In genomic region chr10:5711637-5712036, GRCh38 we compare ENCODE assay signal across 11 cellular contexts. TPM values are rescaled to one million over a fixed set of nuclear protein-coding genes. Genes with fewer than 3 reads are reported as not detected.
DNase-seq lines count a peak whose midpoint lies in the region; ATAC-seq and TF ChIP-seq lines count a peak whose summit lies in the region.
"Had no signal": no experiment of that assay in that cellular context is flagged by ENCODE, and none has a peak within 500 bp of the region (broad histone marks: within the 10 kb centered on the region; RNA-seq: fewer than 3 reads in every experiment).

No MANE protein-coding gene starts in this region.

- H3K36me3 Mint-ChIP-seq in CD8-positive, alpha-beta memory T cell = peaks cover 0 to 2% (median 0%) of the 10 kb centered on the region in 3 donors

- no peaks in the 10 kb centered on the region for H3K9me3 ChIP-seq in CD8-positive, alpha-beta memory T cell (ENCODE audit: low read length)
- H3K9me3 ChIP-seq in OCI-LY1 (ENCODE audit: low read length) (no peaks in the 10 kb centered on the region), duodenal mucosa (ENCODE audit: control insufficient read depth in 1 of 2, low read length in 2 of 2) (no peaks in the 10 kb centered on the region), neutrophil (no peaks in the 10 kb centered on the region)

- H3F3A ChIP-seq in OCI-LY1 (ENCODE audit: insufficient read depth, low read length) = no peaks in the 10 kb centered on the region

- no peak for TF ChIP-seq CTCF in OCI-LY1 (IDR thresholded peaks at IDR 0.05; ENCODE audit: low read length)
- no peak for TF ChIP-seq CTCF in neutrophil (IDR thresholded peaks at IDR 0.05)

- no peak overlapping the region for H3K9ac ChIP-seq in OCI-LY1 (ENCODE audit: low read length)
- H3K9ac ChIP-seq in duodenal mucosa (ENCODE audit: low read depth in 1 of 2, low read length in 2 of 2) = peak overlapping the region; percentile 19 to 29

- H3K27ac Mint-ChIP-seq in CD8-positive, alpha-beta memory T cell = peak overlapping the region in 7 of 8 donors; percentile 21 to 86 (median 61)

- no peak overlapping the region for H2AFZ ChIP-seq in OCI-LY1 (ENCODE audit: low read length)

- H3K9me3 Mint-ChIP-seq in CD8-positive, alpha-beta memory T cell = no peaks in the 10 kb centered on the region

- peak overlapping the region; percentile 25; the same call in 1 of the 2 replicates for H3K4me2 ChIP-seq in OCI-LY1 (ENCODE audit: low read length)

- peaks cover 66 to 91% (median 86%) of the 10 kb centered on the region in 3 donors for H3K4me1 Mint-ChIP-seq in CD8-positive, alpha-beta memory T cell

- peaks cover 29% of the 10 kb centered on the region for H3K4me1 ChIP-seq in CD8-positive, alpha-beta memory T cell (ENCODE audit: insufficient read depth, low read length)
- H3K4me1 ChIP-seq in OCI-LY1 (ENCODE audit: insufficient read depth, low read length, severe bottlenecking) (peaks cover 58% of the 10 kb centered on the region), duodenal mucosa (ENCODE audit: control insufficient read depth in 1 of 2, insufficient read depth in 2 of 2, low read length in 2 of 2) (peaks cover 0 to 2% of the 10 kb centered on the region in 2 donors), neutrophil (ENCODE audit: control insufficient read depth in 1 of 2, insufficient read depth in 1 of 2, low read depth in 1 of 2, low read length in 1 of 2) (peaks cover 0 to 7% of the 10 kb centered on the region in 2 experiments)

- peak overlapping the region; percentile 66 to 88 (median 74) for H3K4me3 Mint-ChIP-seq in CD8-positive, alpha-beta memory T cell

- DNase-seq in CD8-positive, alpha-beta memory T cell = peak in 1 of 5 donors; percentile 3
- DNase-seq in NAMALWA (ENCODE audit: low spot score) = no peak
- no peak for DNase-seq in kidney glomerular epithelial cell (lab: John Stamatoyannopoulos, UW)
- DNase-seq: effector CD8-positive, alpha-beta T cell; KBM-7; RPMI8226; WERI-Rb-1 had no signal

- H4K20me1 ChIP-seq in OCI-LY1 (ENCODE audit: insufficient read depth, low read length) = no peaks in the 10 kb centered on the region

- peak overlapping the region; percentile 54 for H3K4me3 ChIP-seq in CD8-positive, alpha-beta memory T cell (ENCODE audit: low read length)
- H3K4me3 ChIP-seq in OCI-LY1 (ENCODE audit: low read depth, low read length, poor library complexity, severe bottlenecking) = peak overlapping the region; percentile 5
- H3K4me3 ChIP-seq in duodenal mucosa (ENCODE audit: low read depth in 1 of 2, low read length in 2 of 2) = peak overlapping the region; percentile 42 to 50
- H3K4me3 ChIP-seq in neutrophil (ENCODE audit: low read depth in 1 of 2, low read length in 1 of 2) = no peak overlapping the region

- H3K27me3 ChIP-seq in CD8-positive, alpha-beta memory T cell (ENCODE audit: insufficient read depth, low read length, poor library complexity, severe bottlenecking) = no peaks in the 10 kb centered on the region
- H3K27me3 ChIP-seq in OCI-LY1 (ENCODE audit: insufficient read depth, low read length) (no peaks in the 10 kb centered on the region), duodenal mucosa (ENCODE audit: control insufficient read depth in 1 of 2, insufficient read depth in 2 of 2, low read length in 2 of 2) (no peaks in the 10 kb centered on the region), neutrophil (no peaks in the 10 kb centered on the region)

- no peaks in the 10 kb centered on the region for H3K36me3 ChIP-seq in CD8-positive, alpha-beta memory T cell (ENCODE audit: insufficient read depth, low read length)
- H3K36me3 ChIP-seq in OCI-LY1 (ENCODE audit: insufficient read depth, low read length) = peaks cover 11% of the 10 kb centered on the region; the same call in 1 of the 2 replicates
- H3K36me3 ChIP-seq in duodenal mucosa (ENCODE audit: control insufficient read depth in 1 of 2, insufficient read depth in 2 of 2, low read length in 2 of 2) = no peaks in the 10 kb centered on the region
- no peaks in the 10 kb centered on the region for H3K36me3 ChIP-seq in neutrophil
- H3K36me3 ChIP-seq: WERI-Rb-1 had no signal

- H3K79me2 ChIP-seq in OCI-LY1 (ENCODE audit: insufficient read depth, low read length) = peaks cover 30% of the 10 kb centered on the region

- POLR2A ChIA-PET in CD8-positive, alpha-beta memory T cell (lab: Charles Lee) = interaction anchor here (0.6 kb wide), 1 partner anchor 326 kb away, joined by 3 read pairs; no protein-coding TSS in a partner anchor

- no peak for ATAC-seq in HG02973 (IDR thresholded peaks at IDR 0.05; ENCODE audit: unreplicated experiment)

- CTCF ChIA-PET in CD8-positive, alpha-beta memory T cell (lab: Charles Lee) = no interaction called here

- H3K27me3 Mint-ChIP-seq in CD8-positive, alpha-beta memory T cell = no peaks in the 10 kb centered on the region

- H3K27ac ChIP-seq in CD8-positive, alpha-beta memory T cell (ENCODE audit: low read depth, low read length) = no peak overlapping the region
- H3K27ac ChIP-seq in OCI-LY1 (ENCODE audit: low read depth, low read length, poor library complexity, severe bottlenecking) (no peak overlapping the region), duodenal mucosa (ENCODE audit: low read depth, low read length) (no peak overlapping the region), neutrophil (peak overlapping the region; percentile 34)
- H3K27ac ChIP-seq: WERI-Rb-1 had no signal

- H3K9me2 ChIP-seq in OCI-LY1 (ENCODE audit: low read depth, low read length) = no peaks in the 10 kb centered on the region

RNA-seq across cellular contexts. Expression of gene TASOR2, which starts 27.0 kb away (rescaled TPM):
- 10 to 100 TPM; 71.2 to 74.2 TPM for total RNA-seq in CD8-positive, alpha-beta memory T cell
- 11.6 TPM for polyA plus RNA-seq in CD8-positive, alpha-beta memory T cell

RNA-seq across cellular contexts. Expression of gene ASB13, which starts 45.2 kb away (rescaled TPM):
- total RNA-seq in CD8-positive, alpha-beta memory T cell = 1 to 10 TPM; 6.8 to 7.5 TPM
- 8.7 TPM for polyA plus RNA-seq in CD8-positive, alpha-beta memory T cell

Comparison
In these comparisons a context has a peak if more than half of its experiments do, and no peak if none do; other contexts are left out.
1. H3K4me3 ChIP-seq: peak in CD8-positive, alpha-beta memory T cell (single experiment), OCI-LY1 (single experiment) and duodenal mucosa (2 of 2); none in neutrophil (0 of 2).